15 cellular contexts compared by ENCODE assay signal in genomic region chr14:73240816-73241480, GRCh38. TPM values are rescaled to one million over a fixed set of nuclear protein-coding genes. Genes with fewer than 3 reads are reported as not detected.
A peak's percentile ranks its signal among the peaks of the same experiment; 100 is the strongest.
DNase-seq lines count a peak whose midpoint lies in the region; ATAC-seq, FAIRE-seq and TF ChIP-seq lines count a peak whose summit lies in the region.
"Had no signal": no experiment of that assay in that cellular context is flagged by ENCODE, and none has a peak within 500 bp of the region (broad histone marks: within the 10 kb centered on the region; RNA-seq: fewer than 3 reads in every experiment).

No MANE protein-coding gene starts in this region.

- peaks cover 32% of the 10 kb centered on the region for H3K4me1 Mint-ChIP-seq in astrocyte (ENCODE audit: low read depth, unreplicated experiment)

- H3K4me1 ChIP-seq in DND-41 (ENCODE audit: insufficient read depth, low read length) (peaks cover 30% of the 10 kb centered on the region), Karpas-422 (ENCODE audit: low read length) (peaks cover 87% of the 10 kb centered on the region), astrocyte (ENCODE audit: insufficient read depth, low read length) (peaks cover 26% of the 10 kb centered on the region), ovary (ENCODE audit: insufficient read depth) (peaks cover 22% of the 10 kb centered on the region), gastrocnemius medialis (peaks cover 8 to 24% of the 10 kb centered on the region in 2 donors)

- no peaks in the 10 kb centered on the region for H3K9me3 Mint-ChIP-seq in astrocyte (ENCODE audit: unreplicated experiment)
- H3K9me3 Mint-ChIP-seq: CD4-positive, alpha-beta T cell had no signal

- H3K27me3 ChIP-seq in DND-41 (ENCODE audit: insufficient read depth, low read length, poor library complexity) (no peaks in the 10 kb centered on the region), Karpas-422 (ENCODE audit: low read length) (no peaks in the 10 kb centered on the region), astrocyte (ENCODE audit: insufficient read depth, low read length) (peaks cover 38% of the 10 kb centered on the region), ovary (no peaks in the 10 kb centered on the region), gastrocnemius medialis (peaks cover 45 to 57% (median 53%) of the 10 kb centered on the region in 3 donors)

- H4K20me1 ChIP-seq in DND-41 (ENCODE audit: insufficient read depth, low read length) (no peaks in the 10 kb centered on the region), Karpas-422 (ENCODE audit: insufficient read depth, low read depth, low read length) (no peaks in the 10 kb centered on the region), astrocyte (ENCODE audit: insufficient read depth, low read length) (peaks cover 10% of the 10 kb centered on the region)

- no peak for TF ChIP-seq CTCF in DND-41 (IDR thresholded peaks at IDR 0.05; ENCODE audit: borderline replicate concordance, extremely low read depth, low read length, poor library complexity, severe bottlenecking)
- no peak for TF ChIP-seq CTCF in astrocyte (IDR thresholded peaks at IDR 0.05; ENCODE audit: insufficient read depth, low read depth, low read length)
- TF ChIP-seq CTCF in ovary (IDR thresholded peaks at IDR 0.05): no peak
- no peak for TF ChIP-seq CTCF in gastrocnemius medialis (IDR thresholded peaks at IDR 0.05 in 4 of 5, conservative IDR thresholded peaks at IDR 0.05 in 1 of 5)

- peaks cover 8% of the 10 kb centered on the region for H3K36me3 Mint-ChIP-seq in astrocyte (ENCODE audit: low read depth, unreplicated experiment)

- no peaks in the 10 kb centered on the region for H3K36me3 ChIP-seq in DND-41 (ENCODE audit: insufficient read depth, low read length)
- H3K36me3 ChIP-seq in Karpas-422 (ENCODE audit: insufficient read depth, low read length): no peaks in the 10 kb centered on the region
- no peaks in the 10 kb centered on the region for H3K36me3 ChIP-seq in astrocyte (ENCODE audit: insufficient read depth, low read length)
- H3K36me3 ChIP-seq in ovary: no peaks in the 10 kb centered on the region
- no peaks in the 10 kb centered on the region for H3K36me3 ChIP-seq in gastrocnemius medialis

- 0 out of 3 replicates have a peak, but pooled peaks have one; percentile 32 for ATAC-seq in DND-41 (ENCODE audit: insufficient read depth, low read depth)
- no peak for ATAC-seq in HG02759 (IDR thresholded peaks at IDR 0.05; ENCODE audit: unreplicated experiment)
- ATAC-seq in gastrocnemius medialis: no peak
- ATAC-seq: psoas muscle had no signal

- H3K4me3 ChIP-seq in DND-41 (ENCODE audit: low read depth in 1 of 2, low read length in 2 of 2) (no peak overlapping the region), Karpas-422 (ENCODE audit: low read length) (peak overlapping the region; percentile 46), astrocyte (ENCODE audit: insufficient read depth, low read depth, low read length) (no peak overlapping the region), ovary (no peak overlapping the region), gastrocnemius medialis (no peak overlapping the region)
- H3K4me3 ChIP-seq: psoas muscle had no signal

- H3K9me3 ChIP-seq in DND-41 (ENCODE audit: insufficient read depth, low read length, severe bottlenecking) (no peaks in the 10 kb centered on the region), Karpas-422 (ENCODE audit: low read length) (no peaks in the 10 kb centered on the region), astrocyte (ENCODE audit: insufficient read depth, low read depth, low read length) (peaks cover 3% of the 10 kb centered on the region), ovary (no peaks in the 10 kb centered on the region), gastrocnemius medialis (no peaks in the 10 kb centered on the region)
- H3K9me3 ChIP-seq: psoas muscle had no signal

- FAIRE-seq in astrocyte (lab: Jason Lieb, UNC): no peak

- H2AFZ ChIP-seq in DND-41 (ENCODE audit: low read depth, low read length) (no peak overlapping the region), Karpas-422 (ENCODE audit: low read length) (peak overlapping the region; percentile 71), astrocyte (ENCODE audit: low read depth, low read length) (no peak overlapping the region)

- H3K27ac ChIP-seq in DND-41 (ENCODE audit: low read length) (no peak overlapping the region), Karpas-422 (ENCODE audit: low read length) (peak overlapping the region; percentile 80), astrocyte (ENCODE audit: low read depth, low read length) (no peak overlapping the region), ovary (no peak overlapping the region), gastrocnemius medialis (no peak overlapping the region)
- H3K27ac ChIP-seq: psoas muscle had no signal

- H3K9ac ChIP-seq in DND-41 (ENCODE audit: low read depth, low read length) (no peak overlapping the region), Karpas-422 (ENCODE audit: low read length) (peak overlapping the region; percentile 56), astrocyte (ENCODE audit: low read length) (no peak overlapping the region)

- no peak overlapping the region for H3K27ac Mint-ChIP-seq in astrocyte (ENCODE audit: unreplicated experiment)
- H3K27ac Mint-ChIP-seq: CD4-positive, alpha-beta T cell had no signal

- TF ChIP-seq EP300 in ovary (IDR thresholded peaks at IDR 0.05): no peak

- H3K79me2 ChIP-seq in DND-41 (ENCODE audit: insufficient read depth, low read length) (no peaks in the 10 kb centered on the region), Karpas-422 (ENCODE audit: low read length) (no peaks in the 10 kb centered on the region), astrocyte (ENCODE audit: insufficient read depth, low read length) (no peaks in the 10 kb centered on the region)

- intact Hi-C loops in ovary (cut with DNase I) (no loop called here), gastrocnemius medialis (cut with DNase I; ENCODE audit: low total_unique reads) (no loop called here)

- H3K4me2 ChIP-seq in DND-41 (ENCODE audit: insufficient read depth, low read length): no peak overlapping the region
- H3K4me2 ChIP-seq in Karpas-422 (ENCODE audit: low read depth, low read length, poor library complexity, severe bottlenecking): peak overlapping the region; percentile 69
- H3K4me2 ChIP-seq in astrocyte (ENCODE audit: low read length): no peak overlapping the region

- no peaks in the 10 kb centered on the region for H3K9me2 ChIP-seq in Karpas-422 (replicated peaks; ENCODE audit: insufficient read depth, low read length)

- H3K27me3 Mint-ChIP-seq in astrocyte (ENCODE audit: low read depth, unreplicated experiment): peaks cover 17% of the 10 kb centered on the region

- peak overlapping the region; percentile 66 for H3K4me3 Mint-ChIP-seq in astrocyte (ENCODE audit: unreplicated experiment)
- H3K4me3 Mint-ChIP-seq: CD4-positive, alpha-beta T cell had no signal

- peak; percentile 21 for DNase-seq in DND-41
- peak; percentile 86 for DNase-seq in Karpas-422
- no peak for DNase-seq in astrocyte (ENCODE audit: low read depth)
- peak in 3 of 5 donors; percentile 9 to 42 (median 22) for DNase-seq in ovary
- no peak for DNase-seq in D341Med (ENCODE audit: low spot score)
- DNase-seq in gastrocnemius medialis: no peak
- no peak for DNase-seq in NCI-H526 treated with DMSO at 0.1 percent for 48 hours (lab: John Stamatoyannopoulos, UW)
- DNase-seq: activated CD4-positive, alpha-beta T cell treated with anti-CD3 and anti-CD28 coated beads, Interleukin-2, amount 50 U/mL, for 48 hours; central memory CD4-positive, alpha-beta T cell; erythroblast; NK-92 treated with Interleukin-12 subunit alpha and Interleukin-12 subunit beta, amount 100 ng/mL, for 24 hours; stimulated activated CD4-positive, alpha-beta T cell treated with anti-CD3 and anti-CD28 coated beads, Interleukin-4, amount 100 ng/mL, for 24 hours had no signal

- TF ChIP-seq POLR2A in ovary (IDR thresholded peaks at IDR 0.05) (no peak), gastrocnemius medialis (IDR thresholded peaks at IDR 0.05) (no peak)

- in situ Hi-C loops in gastrocnemius medialis (cut with MboI; ENCODE audit: low sequenced_read_pairs in 4 of 4): no loop called here

- WGBS in ovary, 3 donors: 87 to 95% (median 93%) methylated on average over 10 of the region's 10 CpGs

RNA-seq across cellular contexts. Expression of gene PAPLN, which starts 3.6 kb away (rescaled TPM):
- total RNA-seq in Karpas-422 (2014; rRNA removed; shearing (Covaris generic); ENCODE audit: low replicate concordance): 12.9 and 18.0 TPM in 2 replicates
- total RNA-seq in astrocyte (5.0 and 9.1 TPM in 2 replicates), ovary (10 to 100 TPM in 6 of 7 donors, 1 to 10 TPM in 1; 4.6 to 35.4 (median 19.6) TPM), gastrocnemius medialis (1 to 10 TPM; 1.9 to 5.0 (median 2.5) TPM)
- 10 to 100 TPM in 1 of 2 donors, 1 to 10 TPM in 1; 9.3 to 18.3 TPM for polyA plus RNA-seq in ovary

Comparison
In these comparisons a context has a peak if more than half of its experiments do, and no peak if none do; other contexts are left out.
1. DNase-seq: peak in DND-41 (single experiment), Karpas-422 (single experiment) and ovary (3 of 5); none in astrocyte (single experiment), D341Med (single experiment), gastrocnemius medialis (0 of 2) and NCI-H526 treated with DMSO at 0.1 percent for 48 hours (single experiment).